Comparison of ENCODE assay signal across 1 cellular context in genomic region chr18:59606193-59607175, GRCh38.
TF ChIP-seq lines count a peak whose summit lies in the region.

No MANE protein-coding gene starts in this region.

TF ChIP-seq in HEK293, 187 proteins besides CTCF, POLR2A, EP300 and RAD21 (continued from another document and continues in another):
- TF ChIP-seq TSHZ1 (tag by site-specific recombination; IDR thresholded peaks at IDR 0.05; ENCODE audit: borderline replicate concordance) (no peak), ZNF169 (tag by site-specific recombination; IDR thresholded peaks at IDR 0.05) (no peak), ZNF350 (tag by site-specific recombination; IDR thresholded peaks at IDR 0.05) (no peak), ZNF174 (tag by site-specific recombination; IDR thresholded peaks at IDR 0.05) (no peak), ZNF398 (tag by site-specific recombination; IDR thresholded peaks at IDR 0.05) (no peak; the same call in 1 of the 2 replicates), MEIS1 (CRISPR knock-in tag; IDR thresholded peaks at IDR 0.05; ENCODE audit: borderline replicate concordance) (no peak), ZSCAN18 (tag by site-specific recombination; IDR thresholded peaks at IDR 0.05) (no peak), KLF17 (tag by site-specific recombination; IDR thresholded peaks at IDR 0.05) (no peak), ZFP37 (tag by site-specific recombination; IDR thresholded peaks at IDR 0.05) (no peak), ZNF133 (tag by site-specific recombination; IDR thresholded peaks at IDR 0.05) (no peak), ZNF24 (tag by site-specific recombination; IDR thresholded peaks at IDR 0.05) (peak; percentile 64), ZBTB10 (tag by site-specific recombination; IDR thresholded peaks at IDR 0.05) (no peak), ZNF221 (tag by site-specific recombination; IDR thresholded peaks at IDR 0.05; ENCODE audit: borderline replicate concordance) (no peak), REPIN1 (tag by site-specific recombination; IDR thresholded peaks at IDR 0.05; ENCODE audit: low read depth) (no peak), YY2 (tag by site-specific recombination; IDR thresholded peaks at IDR 0.05) (no peak), SP7 (tag by site-specific recombination; IDR thresholded peaks at IDR 0.05) (0 out of 2 replicates have a peak, but pooled peaks have one; percentile 35), ZNF404 (tag by site-specific recombination; IDR thresholded peaks at IDR 0.05) (no peak), ZBTB26 (tag by site-specific recombination; optimal IDR thresholded peaks at IDR 0.05) (no peak), BCL11A (tag by site-specific recombination; IDR thresholded peaks at IDR 0.05; ENCODE audit: low read depth) (peak; percentile 43; the same call in 1 of the 2 replicates), ZBTB1 (tag by site-specific recombination; IDR thresholded peaks at IDR 0.05) (no peak), ZNF639 (tag by site-specific recombination; IDR thresholded peaks at IDR 0.05) (peak; percentile 71; the same call in 1 of the 2 replicates), ZNF394 (tag by site-specific recombination; IDR thresholded peaks at IDR 0.05; ENCODE audit: borderline replicate concordance) (peak; percentile 58; the same call in 1 of the 2 replicates), GLIS2 (tag by site-specific recombination; IDR thresholded peaks at IDR 0.05) (no peak), ZSCAN5A (tag by site-specific recombination; IDR thresholded peaks at IDR 0.05) (no peak), ZNF785 (tag by site-specific recombination; IDR thresholded peaks at IDR 0.05) (no peak), ZNF776 (tag by site-specific recombination; IDR thresholded peaks at IDR 0.05; ENCODE audit: borderline replicate concordance) (no peak), ZNF302 (tag by site-specific recombination; IDR thresholded peaks at IDR 0.05; ENCODE audit: low read depth) (no peak), ZNF549 (tag by site-specific recombination; IDR thresholded peaks at IDR 0.05) (no peak), SP3 (tag by site-specific recombination; IDR thresholded peaks at IDR 0.05) (peak; percentile 52), ZBTB8A (tag by site-specific recombination; IDR thresholded peaks at IDR 0.05) (no peak), ZNF155 (tag by site-specific recombination; IDR thresholded peaks at IDR 0.05) (no peak), ZFP3 (tag by site-specific recombination; IDR thresholded peaks at IDR 0.05; ENCODE audit: low read depth) (no peak), ZNF473 (tag by site-specific recombination; IDR thresholded peaks at IDR 0.05) (no peak), ZSCAN23 (tag by site-specific recombination; IDR thresholded peaks at IDR 0.05) (no peak), ZNF501 (tag by site-specific recombination; IDR thresholded peaks at IDR 0.05) (0 out of 2 replicates have a peak, but pooled peaks have one; percentile 27), KLF9 (tag by site-specific recombination; IDR thresholded peaks at IDR 0.05; ENCODE audit: low read depth) (no peak), SCRT2 (tag by site-specific recombination; IDR thresholded peaks at IDR 0.05) (no peak), ZNF791 (tag by site-specific recombination; IDR thresholded peaks at IDR 0.05) (no peak), ZNF214 (tag by site-specific recombination; IDR thresholded peaks at IDR 0.05; ENCODE audit: borderline replicate concordance) (no peak), ZNF121 (tag by site-specific recombination; IDR thresholded peaks at IDR 0.05) (no peak), RBAK (tag by site-specific recombination; IDR thresholded peaks at IDR 0.05) (no peak), GFI1B (tag by site-specific recombination; IDR thresholded peaks at IDR 0.05) (peak; percentile 70; the same call in 1 of the 2 replicates), PRDM1 (tag by site-specific recombination; IDR thresholded peaks at IDR 0.05) (no peak), MZF1 (tag by site-specific recombination; IDR thresholded peaks at IDR 0.05; ENCODE audit: borderline replicate concordance) (no peak), KLF8 (tag by site-specific recombination; IDR thresholded peaks at IDR 0.05) (peak; percentile 83), ZBTB6 (tag by site-specific recombination; IDR thresholded peaks at IDR 0.05) (no peak), BCL6B (tag by site-specific recombination; IDR thresholded peaks at IDR 0.05) (peak; percentile 72)
